In the genomic region with DNA sequence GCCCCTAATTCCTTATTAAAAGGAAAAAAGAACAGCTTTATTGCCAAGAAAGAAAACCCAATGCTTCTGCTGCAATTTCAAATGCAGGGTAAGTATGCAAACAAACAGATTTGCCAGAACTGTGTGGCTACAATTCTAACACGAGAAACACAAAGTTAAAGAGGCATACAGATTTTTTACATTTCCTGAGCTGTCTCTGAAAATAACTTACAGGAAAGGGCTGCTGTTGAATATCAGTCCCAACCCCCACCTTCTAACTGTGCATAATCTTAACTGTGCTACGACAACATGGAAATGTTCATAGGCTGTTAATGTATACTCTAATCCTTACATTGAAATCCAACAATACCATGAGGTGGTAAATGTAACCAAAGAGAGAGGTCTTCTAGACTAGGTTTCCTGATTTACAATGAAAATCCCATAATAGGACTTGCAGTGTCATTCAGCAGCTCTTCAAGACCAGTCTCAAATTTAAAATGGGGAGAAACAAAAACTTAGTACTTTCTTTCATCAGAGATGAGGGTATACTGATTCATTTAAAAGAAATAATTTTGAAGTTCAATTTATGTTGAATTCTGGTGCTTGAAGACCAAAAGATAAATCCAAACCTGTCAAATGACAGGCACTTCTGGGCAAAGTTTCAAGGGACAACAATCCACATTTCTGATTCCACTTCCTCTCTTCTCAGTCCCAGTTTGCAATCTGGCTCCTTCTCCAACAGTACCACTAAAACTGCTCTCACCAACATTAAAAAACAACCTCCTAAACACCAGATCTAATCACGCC, we compare ENCODE assay signal across 9 cellular contexts. TPM values are rescaled to one million over a fixed set of nuclear protein-coding genes. Genes with fewer than 3 reads are reported as not detected.
A peak's percentile ranks its signal among the peaks of the same experiment; 100 is the strongest.
DNase-seq lines count a peak whose midpoint lies in the region; ATAC-seq, FAIRE-seq and TF ChIP-seq lines count a peak whose summit lies in the region.
"Had no signal": no experiment of that assay in that cellular context is flagged by ENCODE, and none has a peak within 500 bp of the region (broad histone marks: within the 10 kb centered on the region; RNA-seq: fewer than 3 reads in every experiment).

No MANE protein-coding gene starts in this region.

- no peak overlapping the region for H4K5ac ChIP-seq in H1 (ENCODE audit: insufficient read length, low read depth, low read length)

- H3K27me3 Mint-ChIP-seq in CD14-positive monocyte (ENCODE audit: low read depth in 3 of 3) (no peaks in the 10 kb centered on the region), neural progenitor cell (ENCODE audit: insufficient read depth, low read depth) (no peaks in the 10 kb centered on the region)

- no peak overlapping the region for H3K4ac ChIP-seq in H1 (replicated peaks; ENCODE audit: insufficient read length, low read depth, low read length)

- H2BK15ac ChIP-seq in H1 (ENCODE audit: low read length), result no peak overlapping the region

- H3K23me2 ChIP-seq in H1 (ENCODE audit: low read depth, low read length), result no peaks in the 10 kb centered on the region

- H3K36me3 Mint-ChIP-seq in CD14-positive monocyte (peaks cover 17 to 22% of the 10 kb centered on the region in 2 donors), neural progenitor cell (peaks cover 10% of the 10 kb centered on the region)

- H3K4me1 ChIP-seq in Loucy (ENCODE audit: insufficient read depth, low read length, poor library complexity, severe bottlenecking) (peaks cover 70% of the 10 kb centered on the region), H1 (replicated peaks in 1 of 4; ENCODE audit: control insufficient read depth in 3 of 4, insufficient read depth in 4 of 4, low read length in 3 of 4) (peaks cover 2 to 31% (median 27%) of the 10 kb centered on the region in 4 experiments), neural progenitor cell (peaks cover 33% of the 10 kb centered on the region)

- H4K20me1 ChIP-seq in Loucy (ENCODE audit: insufficient read depth, low read length, poor library complexity, severe bottlenecking), result no peaks in the 10 kb centered on the region
- no peaks in the 10 kb centered on the region for H4K20me1 ChIP-seq in H1 (replicated peaks in 1 of 2; ENCODE audit: control insufficient read depth in 1 of 2, insufficient read depth in 2 of 2, low read length in 2 of 2)
- peaks cover 14% of the 10 kb centered on the region for H4K20me1 ChIP-seq in neural progenitor cell (ENCODE audit: low read depth)

- no peaks in the 10 kb centered on the region for H3K36me3 ChIP-seq in Loucy (ENCODE audit: insufficient read depth, low read length)
- H3K36me3 ChIP-seq in H1 (ENCODE audit: control insufficient read depth in 2 of 4, insufficient read depth in 4 of 4, low read length in 3 of 4), result no peaks in the 10 kb centered on the region
- H3K36me3 ChIP-seq in neural progenitor cell, result no peaks in the 10 kb centered on the region

- no peak overlapping the region for H3K4me3 Mint-ChIP-seq in CD14-positive monocyte
- no peak overlapping the region for H3K4me3 Mint-ChIP-seq in neural progenitor cell

- no peak overlapping the region for H3K14ac ChIP-seq in H1 (ENCODE audit: insufficient read length)

- no peak for TF ChIP-seq POLR2A in H1 (IDR thresholded peaks at IDR 0.05; ENCODE audit: control extremely low read depth in 1 of 2, low read depth in 2 of 2, low read length in 2 of 2)

- H3K27ac ChIP-seq in H1 (ENCODE audit: low read depth, low read length), result no peak overlapping the region
- H3K27ac ChIP-seq in neural progenitor cell, result no peak overlapping the region

- peak overlapping the region; percentile 32 for H4K91ac ChIP-seq in H1 (replicated peaks; ENCODE audit: insufficient read length, low read length)

- H3K23ac ChIP-seq in H1 (ENCODE audit: insufficient read length), result no peak overlapping the region

- H2AFZ ChIP-seq in Loucy (ENCODE audit: low read length) (peak overlapping the region; percentile 44; the same call in 1 of the 2 replicates), H1 (ENCODE audit: low read length) (no peak overlapping the region), neural progenitor cell (replicated peaks) (no peak overlapping the region)

- no peak for TF ChIP-seq CTCF in CD14-positive monocyte (IDR thresholded peaks at IDR 0.05)
- no peak for TF ChIP-seq CTCF in Loucy (conservative IDR thresholded peaks at IDR 0.05; ENCODE audit: low read length)
- no peak for TF ChIP-seq CTCF in H1 (IDR thresholded peaks at IDR 0.05; ENCODE audit: control extremely low read depth in 1 of 3, insufficient read depth in 1 of 3, low read depth in 1 of 3, low read length in 3 of 3)
- no peak for TF ChIP-seq CTCF in neural progenitor cell (IDR thresholded peaks at IDR 0.05)

- H3K9ac ChIP-seq in Loucy (ENCODE audit: low read depth, low read length, poor library complexity, severe bottlenecking) (peak overlapping the region; percentile 59), H1 (replicated peaks in 1 of 4; ENCODE audit: extremely low read depth in 1 of 4, low read depth in 3 of 4, low read length in 3 of 4) (no peak overlapping the region), neural progenitor cell (no peak overlapping the region)

- H3K56ac ChIP-seq in H1 (replicated peaks; ENCODE audit: insufficient read length, low read depth, low read length), result no peak overlapping the region

- no peak for TF ChIP-seq EP300 in H1 (IDR thresholded peaks at IDR 0.05; ENCODE audit: borderline replicate concordance in 1 of 2, low read depth in 2 of 2, low read length in 2 of 2)

- no peak overlapping the region for H3K18ac ChIP-seq in H1 (ENCODE audit: extremely low read depth, low read length)

- CTCF ChIA-PET in H1 (lab: Charles Lee; ENCODE audit: partially characterized antibody), result interaction anchor here (1.1 kb wide), 1 partner anchor 53 kb away, joined by 3 read pairs; no protein-coding TSS in a partner anchor

- no peak for ATAC-seq in left colon
- no peak for ATAC-seq in GM21390 (IDR thresholded peaks at IDR 0.05; ENCODE audit: unreplicated experiment)

- TF ChIP-seq RAD21 in H1 (IDR thresholded peaks at IDR 0.05 in 1 of 2, conservative IDR thresholded peaks at IDR 0.05 in 1 of 2; ENCODE audit: low read depth in 2 of 2, low read length in 2 of 2), result no peak

- POLR2A ChIA-PET in H1 (lab: Charles Lee; ENCODE audit: partially characterized antibody), result interaction anchor here (1.1 to 4.3 kb wide), 2 partner anchors 11 to 14 kb away, joined by 5 to 20 read pairs; partner anchors contain the start of genes FGD6 and VEZT

- H2BK12ac ChIP-seq in H1 (ENCODE audit: low read depth, low read length), result no peak overlapping the region

- H3K4me3 ChIP-seq in Loucy (ENCODE audit: low read length, poor library complexity, severe bottlenecking) (peak overlapping the region; percentile 65), H1 (ENCODE audit: extremely low read depth in 1 of 4, insufficient read depth in 2 of 4, low read depth in 3 of 4, low read length in 4 of 4) (no peak overlapping the region), neural progenitor cell (no peak overlapping the region)

- H3K79me2 ChIP-seq in Loucy (ENCODE audit: insufficient read depth, low read length) (no peaks in the 10 kb centered on the region), H1 (ENCODE audit: control insufficient read depth in 1 of 2, insufficient read depth in 2 of 2, low read length in 2 of 2) (peaks cover 0 to 75% of the 10 kb centered on the region in 2 experiments; a peak in 3 of 4 replicates), neural progenitor cell (ENCODE audit: low read depth) (peaks cover 95% of the 10 kb centered on the region)

- H3K9me2 ChIP-seq in Loucy (replicated peaks; ENCODE audit: low read depth, low read length), result no peaks in the 10 kb centered on the region

- H3F3A ChIP-seq in Loucy (ENCODE audit: low read depth) (no peaks in the 10 kb centered on the region), neural progenitor cell (ENCODE audit: low read depth) (peaks cover 26% of the 10 kb centered on the region)

- intact Hi-C loops in CD14-positive monocyte (cut with micrococcal nuclease), result no loop called here
- intact Hi-C loops in left colon (cut with DNase I, micrococcal nuclease), result no loop called here

- H3K9me3 ChIP-seq in Loucy (ENCODE audit: insufficient read depth, low read depth, low read length), result no peaks in the 10 kb centered on the region
- no peaks in the 10 kb centered on the region for H3K9me3 ChIP-seq in H1 (ENCODE audit: insufficient read depth in 2 of 2, low read depth in 1 of 2, low read length in 1 of 2)
- no peaks in the 10 kb centered on the region for H3K9me3 ChIP-seq in neural progenitor cell (ENCODE audit: low read depth)

- no peak for FAIRE-seq in H1 (lab: Jason Lieb, UNC)

- H3K9me3 Mint-ChIP-seq in CD14-positive monocyte (peaks cover 0 to 6% (median 3%) of the 10 kb centered on the region in 7 donors), neural progenitor cell (no peaks in the 10 kb centered on the region)

- H2AK5ac ChIP-seq in H1 (ENCODE audit: low read depth, low read length), result no peak overlapping the region

- DNase-seq in CD14-positive monocyte (ENCODE audit: low spot score), result no peak
- DNase-seq in H1 (ENCODE audit: low read depth in 1 of 2, low spot score in 2 of 2), result no peak
- no peak for DNase-seq in neural progenitor cell (ENCODE audit: low spot score)
- DNase-seq in left colon, result no peak
- no peak for DNase-seq in activated T-cell treated with anti-CD3 and anti-CD28 coated beads, Interleukin-2, amount 50 U/mL, for 1 hour
- no peak for DNase-seq in NOMO-1 (lab: John Stamatoyannopoulos, UW; ENCODE audit: unreplicated experiment in 2 of 2)
- DNase-seq: effector CD8-positive, alpha-beta T cell had no signal

- no peak overlapping the region for H2BK5ac ChIP-seq in H1 (ENCODE audit: low read depth, low read length)

- H3K27ac Mint-ChIP-seq in CD14-positive monocyte (peak overlapping the region in 4 of 7 donors; percentile 15 to 61 (median 29)), neural progenitor cell (no peak overlapping the region)

- no peaks in the 10 kb centered on the region for H3K27me3 ChIP-seq in Loucy (ENCODE audit: insufficient read depth, low read length, poor library complexity, severe bottlenecking)
- H3K27me3 ChIP-seq in H1 (replicated peaks in 1 of 4; ENCODE audit: control insufficient read depth in 3 of 4, extremely low read depth in 1 of 4, insufficient read depth in 3 of 4, low read length in 3 of 4), result no peaks in the 10 kb centered on the region
- H3K27me3 ChIP-seq in neural progenitor cell, result no peaks in the 10 kb centered on the region

- no peak overlapping the region for H2BK20ac ChIP-seq in H1 (ENCODE audit: low read length)

- H3K4me1 Mint-ChIP-seq in CD14-positive monocyte (peaks cover 48% of the 10 kb centered on the region), neural progenitor cell (peaks cover 40% of the 10 kb centered on the region)

- 90% methylated on average over 3 of the region's 3 CpGs; no CpG with 5 or more reads in 1 of the 2 experiments for WGBS in H1 (ENCODE audit: extremely low coverage in 1 of 2, insufficient coverage in 1 of 2, insufficient read length in 1 of 2, insufficient replicate concordance in 2 of 2, low coverage in 1 of 2, low lambda C conversion rate in 2 of 2, missing lambda C conversion rate in 1 of 2), 2 experiments

- no peaks in the 10 kb centered on the region for H3K79me1 ChIP-seq in H1 (ENCODE audit: low read depth, low read length)

- H3K4me2 ChIP-seq in Loucy (ENCODE audit: low read depth, low read length, poor library complexity, severe bottlenecking), result peak overlapping the region; percentile 83
- no peak overlapping the region for H3K4me2 ChIP-seq in H1 (ENCODE audit: insufficient read depth in 1 of 2, low read depth in 2 of 2, low read length in 2 of 2)
- H3K4me2 ChIP-seq in neural progenitor cell, result peak overlapping the region; percentile 3

- no peak overlapping the region for H4K8ac ChIP-seq in H1 (ENCODE audit: extremely low read depth, insufficient read depth, low read length)

- no peak overlapping the region for H2BK120ac ChIP-seq in H1 (replicated peaks; ENCODE audit: low read depth, low read length)

RNA-seq across cellular contexts. Expression of gene FGD6, which starts 14.4 kb away (rescaled TPM):
- polyA plus RNA-seq in CD14-positive monocyte, result 1 to 10 TPM; 4.0 to 5.3 TPM
- 22.4 and 24.3 TPM in 2 replicates for total RNA-seq in H1 (2021; fragmentation: NEBNext Ultra II Directional; extraction: Animal tissue kit (Norgen Biotek cat#: 25700))
- polyA plus RNA-seq in H1 (2011; rRNA removed), result 5.8 and 12.2 TPM in 2 replicates
- polyA plus RNA-seq in H1 (2011; cell fraction: cytosol; rRNA removed), result 8.6 TPM
- polyA plus RNA-seq in H1 (2011; cell fraction: nucleus; rRNA removed), result 5.5 TPM
- polyA plus RNA-seq in H1 (2012, experiment 1 of 2), result 7.4 to 12.5 TPM (median 9.1 TPM) in 4 replicates
- polyA plus RNA-seq in H1 (2012, experiment 2 of 2), result 0.49 TPM
- polyA plus RNA-seq in H1 (2013, experiment 1 of 2), result 11.1 TPM
- polyA plus RNA-seq in H1 (2013, experiment 2 of 2), result 11.6 TPM
- 18.2 and 35.8 TPM in 2 replicates for polyA minus RNA-seq in H1 (2011; rRNA and poly(A)+ RNA removed)
- 19.5 TPM for polyA minus RNA-seq in H1 (2011; cell fraction: cytosol; rRNA and poly(A)+ RNA removed)
- 65.5 TPM for polyA minus RNA-seq in H1 (2011; cell fraction: nucleus; rRNA and poly(A)+ RNA removed)
- total RNA-seq in neural progenitor cell (ENCODE audit: low replicate concordance), result 25.4 and 32.0 TPM in 2 replicates
- total RNA-seq in left colon, result 10 to 100 TPM; 18.7 to 23.8 TPM

RNA-seq across cellular contexts. Expression of gene VEZT, which starts 14.7 kb away (rescaled TPM):
- polyA plus RNA-seq in CD14-positive monocyte (10 to 100 TPM; 14.6 to 16.7 TPM), H1 (2011; rRNA removed) (24.3 and 44.0 TPM in 2 replicates)
- 51.1 and 56.1 TPM in 2 replicates for total RNA-seq in H1 (2021; fragmentation: NEBNext Ultra II Directional; extraction: Animal tissue kit (Norgen Biotek cat#: 25700))
- 39.9 TPM for polyA plus RNA-seq in H1 (2011; cell fraction: cytosol; rRNA removed)
- 29.6 TPM for polyA plus RNA-seq in H1 (2011; cell fraction: nucleus; rRNA removed)
- 31.2 to 44.3 TPM (median 35.2 TPM) in 4 replicates for polyA plus RNA-seq in H1 (2012, experiment 1 of 2)
- 2.4 TPM for polyA plus RNA-seq in H1 (2012, experiment 2 of 2)
- 53.0 TPM for polyA plus RNA-seq in H1 (2013, experiment 1 of 2)
- 65.2 TPM for polyA plus RNA-seq in H1 (2013, experiment 2 of 2)
- polyA minus RNA-seq in H1 (2011; rRNA and poly(A)+ RNA removed), result 93.7 and 111 TPM in 2 replicates
- 41.8 TPM for polyA minus RNA-seq in H1 (2011; cell fraction: cytosol; rRNA and poly(A)+ RNA removed)
- 129 TPM for polyA minus RNA-seq in H1 (2011; cell fraction: nucleus; rRNA and poly(A)+ RNA removed)
- total RNA-seq in neural progenitor cell (ENCODE audit: low replicate concordance) (89.8 and 126 TPM in 2 replicates), left colon (10 to 100 TPM; 50.9 to 54.4 TPM)

Comparison
In these comparisons a context has a peak if more than half of its experiments do, and no peak if none do; other contexts are left out.
1. H3K4me2 ChIP-seq: peak in Loucy (single experiment) and neural progenitor cell (single experiment); none in H1 (0 of 2).